In genomic region chr7:4706384-4707032, GRCh38 we compare ENCODE assay signal across 12 cellular contexts. TPM values are rescaled to one million over a fixed set of nuclear protein-coding genes. Genes with fewer than 3 reads are reported as not detected.
DNase-seq lines count a peak whose midpoint lies in the region; ATAC-seq, FAIRE-seq and TF ChIP-seq lines count a peak whose summit lies in the region.
"Had no signal": no experiment of that assay in that cellular context is flagged by ENCODE, and none has a peak within 500 bp of the region (broad histone marks: within the 10 kb centered on the region; RNA-seq: fewer than 3 reads in every experiment).

No MANE protein-coding gene starts in this region.

- H3K27me3 ChIP-seq in A673 (replicated peaks; ENCODE audit: insufficient read depth, low read depth, low read length, poor library complexity) (no peaks in the 10 kb centered on the region), endothelial cell of umbilical vein (ENCODE audit: control insufficient read depth in 2 of 2, insufficient read depth in 2 of 2, low read length in 2 of 2) (no peaks in the 10 kb centered on the region)

- no peaks in the 10 kb centered on the region for H3K9me3 ChIP-seq in A673 (ENCODE audit: low read depth, low read length, poor library complexity, severe bottlenecking)
- H3K9me3 ChIP-seq in endothelial cell of umbilical vein (replicated peaks; ENCODE audit: control insufficient read depth, insufficient read depth, low read length), result no peaks in the 10 kb centered on the region
- H3K9me3 ChIP-seq: mucosa of descending colon had no signal

- TF ChIP-seq CTCF in A673 (conservative IDR thresholded peaks at IDR 0.05; ENCODE audit: low read depth, low read length) (no peak), endothelial cell of umbilical vein (IDR thresholded peaks at IDR 0.05; ENCODE audit: extremely low read depth in 1 of 2, insufficient read depth in 1 of 2, low read depth in 1 of 2, low read length in 2 of 2) (no peak), nephron progenitor cell (IDR thresholded peaks at IDR 0.05) (no peak)

- POLR2A ChIA-PET in A673 (lab: Charles Lee; ENCODE audit: low non-redundant PET), result interaction anchor here (0.5 to 0.6 kb wide), 2 partner anchors 16 to 750 kb away, joined by 3 read pairs; no protein-coding TSS in a partner anchor
- POLR2A ChIA-PET in endothelial cell of umbilical vein (lab: Charles Lee), result interaction anchor here (1.5 to 1.6 kb wide), 2 partner anchors 38 to 65 kb away, joined by 4 to 6 read pairs; no protein-coding TSS in a partner anchor

- H2AFZ ChIP-seq in endothelial cell of umbilical vein (ENCODE audit: low read depth, low read length), result no peak overlapping the region

- peaks cover 8% of the 10 kb centered on the region for H3K9me3 Mint-ChIP-seq in nephron progenitor cell
- no peaks in the 10 kb centered on the region for H3K9me3 Mint-ChIP-seq in stimulated activated naive CD8-positive, alpha-beta T cell treated with anti-CD3 and anti-CD28 coated beads, Interleukin-15, amount 100 ng/mL, for 72 hours
- H3K9me3 Mint-ChIP-seq: activated naive CD8-positive, alpha-beta T cell treated with anti-CD3 and anti-CD28 coated beads, Interleukin-2, amount 50 U/mL, for 24 hours had no signal

- peak overlapping the region; percentile 82 for H3K4me2 ChIP-seq in endothelial cell of umbilical vein (ENCODE audit: insufficient read depth, low read length)

- peak overlapping the region; percentile 77 for H3K4me3 Mint-ChIP-seq in nephron progenitor cell
- H3K4me3 Mint-ChIP-seq in stimulated activated naive CD8-positive, alpha-beta T cell treated with anti-CD3 and anti-CD28 coated beads, Interleukin-15, amount 100 ng/mL, for 72 hours, result no peak overlapping the region
- H3K4me3 Mint-ChIP-seq: activated naive CD8-positive, alpha-beta T cell treated with anti-CD3 and anti-CD28 coated beads, Interleukin-2, amount 50 U/mL, for 24 hours had no signal

- dilution Hi-C loops in endothelial cell of umbilical vein (cut with MboI; ENCODE audit: extremely low pct_ligation_motif_present, low sequenced_read_pairs), result no loop called here

- H3K36me3 ChIP-seq in A673 (ENCODE audit: insufficient read depth, low read length, poor library complexity, severe bottlenecking) (no peaks in the 10 kb centered on the region), endothelial cell of umbilical vein (ENCODE audit: control insufficient read depth in 2 of 2, extremely low read depth in 1 of 2, insufficient read depth in 2 of 2, low read length in 2 of 2) (peaks cover 0 to 3% of the 10 kb centered on the region in 2 experiments)

- H3K79me2 ChIP-seq in endothelial cell of umbilical vein (ENCODE audit: control insufficient read depth, insufficient read depth, low read length), result peaks cover 72% of the 10 kb centered on the region

- H3K4me1 ChIP-seq in A673 (ENCODE audit: insufficient read depth, low read length, poor library complexity, severe bottlenecking) (peaks cover 49% of the 10 kb centered on the region), endothelial cell of umbilical vein (ENCODE audit: control insufficient read depth, extremely low read depth, insufficient read depth, low read length) (peaks cover 38% of the 10 kb centered on the region)

- peaks cover 13% of the 10 kb centered on the region for H3K36me3 Mint-ChIP-seq in nephron progenitor cell (ENCODE audit: low read depth)

- no peaks in the 10 kb centered on the region for H3K9me1 ChIP-seq in endothelial cell of umbilical vein (replicated peaks; ENCODE audit: control insufficient read depth, extremely low read depth, insufficient read depth, low read length)

- TF ChIP-seq POLR2A in endothelial cell of umbilical vein (IDR thresholded peaks at IDR 0.05; ENCODE audit: low read depth, low read length), result no peak

- intact Hi-C loops in A673 (cut with micrococcal nuclease; ENCODE audit: unreplicated experiment) (loop anchor here (2.0 kb wide), 1 partner anchor 38 kb away; no protein-coding TSS in a partner anchor), endothelial cell of umbilical vein (cut with micrococcal nuclease) (loop anchor here (1.0 kb wide), 4 partner anchors 19 to 65 kb away; no protein-coding TSS in a partner anchor)

- CTCF ChIA-PET in A673 (lab: Charles Lee) (interaction anchor here (0.6 kb wide), 2 partner anchors 177 to 1842 kb away, joined by 3 to 4 read pairs; partner anchors contain the start of gene RADIL), endothelial cell of umbilical vein (lab: Charles Lee) (interaction anchor here (0.8 to 1.3 kb wide), 4 partner anchors 18 to 65 kb away, joined by 3 to 5 read pairs (median 4); no protein-coding TSS in a partner anchor)

- DNase-seq in A673 (ENCODE audit: low spot score) (peak; percentile 70), M059J (ENCODE audit: low read depth) (peak; percentile 69), endothelial cell of umbilical vein (ENCODE audit: low read depth, low spot score) (peak; percentile 79), nephron progenitor cell (peak; percentile 31)
- no peak for DNase-seq in stimulated activated naive CD8-positive, alpha-beta T cell treated with anti-CD3 and anti-CD28 coated beads, Interleukin-15, amount 100 ng/mL, for 72 hours
- DNase-seq: activated CD4-positive, alpha-beta T cell treated with anti-CD3 and anti-CD28 coated beads, Interleukin-2, amount 50 U/mL, for 4 hours; activated naive CD8-positive, alpha-beta T cell treated with anti-CD3 and anti-CD28 coated beads, Interleukin-2, amount 50 U/mL, for 24 hours; mucosa of descending colon; NCI-H187 treated with DMSO at 0.1 percent for 48 hours had no signal

- H4K20me1 ChIP-seq in endothelial cell of umbilical vein (replicated peaks; ENCODE audit: control insufficient read depth, extremely low read depth, insufficient read depth, low read length), result no peaks in the 10 kb centered on the region

- peak overlapping the region; percentile 86 for H3K27ac Mint-ChIP-seq in nephron progenitor cell
- H3K27ac Mint-ChIP-seq in stimulated activated naive CD8-positive, alpha-beta T cell treated with anti-CD3 and anti-CD28 coated beads, Interleukin-15, amount 100 ng/mL, for 72 hours, result peak overlapping the region in 1 of 2 donors; percentile 34
- H3K27ac Mint-ChIP-seq: activated naive CD8-positive, alpha-beta T cell treated with anti-CD3 and anti-CD28 coated beads, Interleukin-2, amount 50 U/mL, for 24 hours had no signal

- H3K27me3 Mint-ChIP-seq in nephron progenitor cell (ENCODE audit: low read depth, poor library complexity), result no peaks in the 10 kb centered on the region
- no peaks in the 10 kb centered on the region for H3K27me3 Mint-ChIP-seq in stimulated activated naive CD8-positive, alpha-beta T cell treated with anti-CD3 and anti-CD28 coated beads, Interleukin-15, amount 100 ng/mL, for 72 hours
- H3K27me3 Mint-ChIP-seq: activated naive CD8-positive, alpha-beta T cell treated with anti-CD3 and anti-CD28 coated beads, Interleukin-2, amount 50 U/mL, for 24 hours had no signal

- FAIRE-seq in endothelial cell of umbilical vein (lab: Jason Lieb, UNC), result peak; percentile 96

- peak overlapping the region; percentile 40 for H3K4me3 ChIP-seq in A673 (ENCODE audit: low read depth, low read length, poor library complexity, severe bottlenecking)
- H3K4me3 ChIP-seq in endothelial cell of umbilical vein (replicated peaks in 1 of 3; ENCODE audit: insufficient read depth in 1 of 3, low read depth in 1 of 3, low read length in 3 of 3), result peak overlapping the region in 1 of 3 experiments; percentile 31
- H3K4me3 ChIP-seq: mucosa of descending colon had no signal

- H3K4me1 Mint-ChIP-seq in nephron progenitor cell, result peaks cover 75% of the 10 kb centered on the region
- H3K4me1 Mint-ChIP-seq in stimulated activated naive CD8-positive, alpha-beta T cell treated with anti-CD3 and anti-CD28 coated beads, Interleukin-15, amount 100 ng/mL, for 72 hours, result peaks cover 32% of the 10 kb centered on the region

- no peak for ATAC-seq in activated CD4-positive, CD25-positive, alpha-beta regulatory T cell treated with anti-CD3 and anti-CD28 coated beads, Interleukin-2, amount 50 U/mL, for 24 hours
- ATAC-seq in stimulated activated naive CD8-positive, alpha-beta T cell treated with anti-CD3 and anti-CD28 coated beads, Interleukin-15, amount 100 ng/mL, for 72 hours, result no peak
- ATAC-seq in GM18909 (IDR thresholded peaks at IDR 0.05; ENCODE audit: poor library complexity, unreplicated experiment) (no peak), HG02678 (IDR thresholded peaks at IDR 0.05; ENCODE audit: unreplicated experiment) (no peak)
- ATAC-seq: activated naive CD8-positive, alpha-beta T cell treated with anti-CD3 and anti-CD28 coated beads, Interleukin-2, amount 50 U/mL, for 24 hours; mucosa of descending colon had no signal

- H3K27ac ChIP-seq in A673 (ENCODE audit: low read depth, low read length, poor library complexity, severe bottlenecking), result peak overlapping the region; percentile 92
- peak overlapping the region; percentile 98 for H3K27ac ChIP-seq in endothelial cell of umbilical vein (ENCODE audit: insufficient read depth, low read depth, low read length)

- BruUV-seq in A673 (replicated peaks; lab: Mats Ljungman, UMichigan), result TSS peak; percentile 91
- BruUV-seq in endothelial cell of umbilical vein (replicated peaks; lab: Mats Ljungman, UMichigan), result TSS peak; percentile 84

- peak overlapping the region; percentile 85 for H3K9ac ChIP-seq in endothelial cell of umbilical vein (replicated peaks; ENCODE audit: extremely low read depth, insufficient read depth, low read length)

TF ChIP-seq in endothelial cell of umbilical vein, 7 proteins besides CTCF, POLR2A, EP300 and RAD21 (continues in another document):
- TF ChIP-seq FOS (IDR thresholded peaks at IDR 0.05; ENCODE audit: borderline replicate concordance, insufficient read depth, low read length) (peak; percentile 92), GATA2 (IDR thresholded peaks at IDR 0.05; ENCODE audit: insufficient read depth, insufficient read length, low read depth, low read length) (peak; percentile 100), JUN (IDR thresholded peaks at IDR 0.05; ENCODE audit: borderline replicate concordance, insufficient read depth, insufficient read length, low read depth) (peak; percentile 70), POLR2AphosphoS5 (IDR thresholded peaks at IDR 0.05; ENCODE audit: insufficient read depth, low read depth, low read length) (peak; percentile 88), EZH2 (IDR thresholded peaks at IDR 0.05; ENCODE audit: borderline replicate concordance, low read depth, low read length, severe bottlenecking) (no peak), MYC (IDR thresholded peaks at IDR 0.05; ENCODE audit: low read depth, low read length) (no peak)

RNA-seq across cellular contexts. Expression of gene FOXK1, which starts 24.4 kb away (rescaled TPM):
- total RNA-seq in A673 (2021) (43.8 and 46.2 TPM in 2 replicates), endothelial cell of umbilical vein (47.0 and 52.1 TPM in 2 replicates)
- 6.6 and 11.6 TPM in 2 replicates for total RNA-seq in M059J (2014; rRNA removed; shearing (Covaris generic))
- 8.0 and 9.2 TPM in 2 replicates for polyA plus RNA-seq in endothelial cell of umbilical vein
- 7.1 and 8.0 TPM in 2 replicates for polyA plus RNA-seq in endothelial cell of umbilical vein (2011; cell fraction: cytosol; rRNA removed)
- polyA plus RNA-seq in endothelial cell of umbilical vein (2011; cell fraction: nucleus; rRNA removed), result 26.1 and 27.8 TPM in 2 replicates
- polyA plus RNA-seq in endothelial cell of umbilical vein (2012), result 7.3 and 7.5 TPM in 2 replicates
- polyA minus RNA-seq in endothelial cell of umbilical vein, result 21.5 and 25.5 TPM in 2 replicates
- polyA minus RNA-seq in endothelial cell of umbilical vein (2011; cell fraction: cytosol; rRNA and poly(A)+ RNA removed), result 25.8 TPM
- 22.0 and 36.5 TPM in 2 replicates for polyA minus RNA-seq in endothelial cell of umbilical vein (2011; cell fraction: nucleus; rRNA and poly(A)+ RNA removed)

Comparison
In these comparisons a context has a peak if more than half of its experiments do, and no peak if none do; other contexts are left out.
1. DNase-seq: peak in A673 (single experiment), M059J (single experiment), endothelial cell of umbilical vein (single experiment) and nephron progenitor cell (single experiment); none in stimulated activated naive CD8-positive, alpha-beta T cell treated with anti-CD3 and anti-CD28 coated beads, Interleukin-15, amount 100 ng/mL, for 72 hours (0 of 2).